8 cellular contexts compared by ENCODE assay signal in the genomic region with DNA sequence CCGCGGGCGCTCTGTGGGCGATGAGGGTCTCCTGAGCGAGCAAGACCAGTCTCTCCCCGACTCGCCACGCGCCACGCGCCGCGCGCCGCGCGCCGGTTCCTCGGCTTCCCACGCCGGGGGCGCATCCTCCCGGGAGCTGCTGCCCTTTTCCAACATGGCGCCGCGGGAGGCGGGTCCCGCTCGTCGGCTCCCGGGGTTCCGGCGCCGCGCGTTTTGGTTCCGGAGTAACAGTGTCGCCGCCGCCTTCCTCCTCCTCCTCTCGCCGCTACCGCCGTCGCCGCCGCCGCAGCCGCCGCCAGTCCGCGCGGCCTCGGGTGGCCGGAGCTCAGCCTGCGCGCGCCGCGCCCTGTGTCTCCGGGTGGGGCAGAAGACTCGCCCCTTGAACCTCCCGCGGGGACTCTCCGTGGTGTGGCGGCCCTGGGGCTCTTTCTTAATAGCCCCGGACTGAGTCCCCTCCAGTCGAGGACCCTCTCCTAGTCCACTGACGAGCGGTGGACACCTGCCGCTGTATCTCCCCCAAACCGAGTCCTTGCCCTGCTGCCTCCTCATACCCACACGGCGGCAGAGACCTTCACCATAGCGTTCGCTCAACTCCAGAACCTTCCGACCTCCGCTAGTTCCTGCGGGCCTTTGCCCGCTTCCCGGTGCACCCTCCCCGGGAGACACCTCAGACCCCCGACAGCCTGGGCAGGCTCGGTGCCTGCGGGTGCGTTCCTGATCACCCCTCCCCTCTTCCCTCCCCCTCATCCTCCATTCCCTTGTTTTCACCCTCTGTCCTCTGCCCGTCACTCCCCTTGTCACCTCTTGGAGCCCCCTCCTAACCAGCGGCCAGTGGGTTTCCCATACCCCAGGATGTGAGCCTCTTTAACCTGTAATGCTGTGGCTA. TPM values are rescaled to one million over a fixed set of nuclear protein-coding genes. Genes with fewer than 3 reads are reported as not detected.
DNase-seq lines count a peak whose midpoint lies in the region; ATAC-seq and TF ChIP-seq lines count a peak whose summit lies in the region.

A gene (plus strand): TSS at position 242 of the 886 bp plus-strand sequence. CDS start 633 bp downstream, at position 875.

- no peaks in the 10 kb centered on the region for H3K9me3 ChIP-seq in liver (ENCODE audit: control insufficient read depth in 4 of 4, low read length in 3 of 4)

- CTCF ChIA-PET in activated CD4-positive, alpha-beta T cell treated with anti-CD3 and anti-CD28 coated beads, Interleukin-2, amount 10 ng/mL, durations not matched to agents 7 days and 5 days (lab: Charles Lee): interaction anchor here (0.8 to 1.3 kb wide), 2 partner anchors 18 to 54 kb away, joined by 3 read pairs; no protein-coding TSS in a partner anchor

- peak within 1 kb of the TSS; percentile 98 for H3K27ac Mint-ChIP-seq in activated CD4-positive, alpha-beta T cell treated with anti-CD3 and anti-CD28 coated beads, Interleukin-2, amount 10 ng/mL, durations not matched to agents 7 days and 5 days

- peaks cover 16% of the 10 kb centered on the region for H3K36me3 Mint-ChIP-seq in activated CD4-positive, alpha-beta T cell treated with anti-CD3 and anti-CD28 coated beads, Interleukin-2, amount 10 ng/mL, durations not matched to agents 7 days and 5 days (ENCODE audit: low read depth)

- DNase-seq in GM03348 (ENCODE audit: low spot score): peak; percentile 93
- peak; percentile 60 to 79 for DNase-seq in NCI-H524 (lab: John Stamatoyannopoulos, UW)
- peak; percentile 87 for DNase-seq in activated CD4-positive, alpha-beta T cell treated with anti-CD3 and anti-CD28 coated beads, Interleukin-2, amount 10 ng/mL, durations not matched to agents 7 days and 5 days
- DNase-seq in cortex of kidney (lab: John Stamatoyannopoulos, UW): peak; percentile 27
- DNase-seq in stimulated activated CD4-positive, alpha-beta T cell treated with anti-CD3 and anti-CD28 coated beads, Interleukin-2, amount 100 ng/mL, for 48 hours: peak; percentile 79

- no peaks in the 10 kb centered on the region for H3K9me3 Mint-ChIP-seq in activated CD4-positive, alpha-beta T cell treated with anti-CD3 and anti-CD28 coated beads, Interleukin-2, amount 10 ng/mL, durations not matched to agents 7 days and 5 days

- H3K27me3 Mint-ChIP-seq in activated CD4-positive, alpha-beta T cell treated with anti-CD3 and anti-CD28 coated beads, Interleukin-2, amount 10 ng/mL, durations not matched to agents 7 days and 5 days: no peaks in the 10 kb centered on the region

- POLR2A ChIA-PET in activated CD4-positive, alpha-beta T cell treated with anti-CD3 and anti-CD28 coated beads, Interleukin-2, amount 10 ng/mL, durations not matched to agents 7 days and 5 days (lab: Charles Lee): interaction anchor here (0.6 to 1.0 kb wide), 3 partner anchors 11 to 656 kb away, joined by 3 to 5 read pairs (median 3); a partner anchor contains a TSS

- peaks cover 0 to 12% (median 9%) of the 10 kb centered on the region in 4 donors for H3K4me1 ChIP-seq in liver (ENCODE audit: control insufficient read depth in 4 of 4, insufficient read depth in 4 of 4, low read length in 3 of 4)

- H3K4me3 Mint-ChIP-seq in activated CD4-positive, alpha-beta T cell treated with anti-CD3 and anti-CD28 coated beads, Interleukin-2, amount 10 ng/mL, durations not matched to agents 7 days and 5 days: peak within 1 kb of the TSS; percentile 97

- no peak for TF ChIP-seq CTCF in liver (IDR thresholded peaks at IDR 0.05; ENCODE audit: low read depth, low read length, missing input control)

- peak; percentile 38 for ATAC-seq in HG02973 (IDR thresholded peaks at IDR 0.05; ENCODE audit: unreplicated experiment)
- no peak for ATAC-seq in HG03097 (IDR thresholded peaks at IDR 0.05; ENCODE audit: low FRiP score, unreplicated experiment)

- peak in 1 of 2 donors; percentile 33 for TF ChIP-seq RAD21 in liver (IDR thresholded peaks at IDR 0.05)

- peak within 1 kb of the TSS; percentile 71 to 74 for H3K9ac ChIP-seq in liver (ENCODE audit: low read depth in 1 of 2, low read length in 2 of 2)

- H3K27ac ChIP-seq in liver (ENCODE audit: low read depth in 1 of 2, low read length in 2 of 2): peak within 1 kb of the TSS; percentile 79 to 87

- under 1% methylated on average over 85 of the region's 88 CpGs for WGBS in liver

- H3K36me3 ChIP-seq in liver (ENCODE audit: control insufficient read depth in 4 of 4, insufficient read depth in 3 of 4, low read depth in 1 of 4, low read length in 3 of 4): peaks cover 0 to 5% (median 0%) of the 10 kb centered on the region in 4 donors

- H3K4me3 ChIP-seq in liver (ENCODE audit: low read depth in 1 of 3, low read length in 3 of 3): peak within 1 kb of the TSS; percentile 73 to 99 (median 98)

- no peaks in the 10 kb centered on the region for H3K27me3 ChIP-seq in liver (ENCODE audit: control insufficient read depth in 4 of 4, insufficient read depth in 4 of 4, low read length in 3 of 4)

- H3K4me1 Mint-ChIP-seq in activated CD4-positive, alpha-beta T cell treated with anti-CD3 and anti-CD28 coated beads, Interleukin-2, amount 10 ng/mL, durations not matched to agents 7 days and 5 days: peaks cover 57% of the 10 kb centered on the region

TF ChIP-seq in liver, 16 proteins besides CTCF, POLR2A, EP300 and RAD21:
- TF ChIP-seq GABPA (IDR thresholded peaks at IDR 0.05 in 1 of 2, conservative IDR thresholded peaks at IDR 0.05 in 1 of 2) (peak; percentile 41 to 87), YY1 (IDR thresholded peaks at IDR 0.05) (peak; percentile 97), HNF4G (IDR thresholded peaks at IDR 0.05) (no peak), TAF1 (conservative IDR thresholded peaks at IDR 0.05) (no peak)

RNA-seq across cellular contexts. Expression of the gene that starts here (rescaled TPM):
- total RNA-seq in activated CD4-positive, alpha-beta T cell treated with anti-CD3 and anti-CD28 coated beads, Interleukin-2, amount 10 ng/mL, durations not matched to agents 7 days and 5 days: 10 to 100 TPM; 25.9 to 26.3 TPM
- total RNA-seq in liver: 1 to 10 TPM; 3.8 to 5.8 TPM
- polyA plus RNA-seq in liver: 1 to 10 TPM; 5.5 to 6.4 TPM

Comparison
In these comparisons a context has a peak if more than half of its experiments do, and no peak if none do; other contexts are left out.
1. DNase-seq: peak in every context shown above with its lines; median percentile 93 in GM03348; 87 in activated CD4-positive, alpha-beta T cell treated with anti-CD3 and anti-CD28 coated beads, Interleukin-2, amount 10 ng/mL, durations not matched to agents 7 days and 5 days; 79 in stimulated activated CD4-positive, alpha-beta T cell treated with anti-CD3 and anti-CD28 coated beads, Interleukin-2, amount 100 ng/mL, for 48 hours; 70 in NCI-H524; 27 in cortex of kidney.